In genomic region chr5:126138475-126139005, GRCh38 we compare ENCODE assay signal across 13 cellular contexts.
A peak's percentile ranks its signal among the peaks of the same experiment; 100 is the strongest.
DNase-seq lines count a peak whose midpoint lies in the region; ATAC-seq and TF ChIP-seq lines count a peak whose summit lies in the region.
"Had no signal": no experiment of that assay in that cellular context is flagged by ENCODE, and none has a peak within 500 bp of the region (broad histone marks: within the 10 kb centered on the region; RNA-seq: fewer than 3 reads in every experiment).

No MANE protein-coding gene starts in this region.

- H3K4me1 Mint-ChIP-seq in WTC11: peaks cover 43% of the 10 kb centered on the region
- no peaks in the 10 kb centered on the region for H3K4me1 Mint-ChIP-seq in natural killer cell treated with Interleukin-12 subunit alpha and Interleukin-12 subunit beta and Interleukin-15 and Interleukin-18, amount 100 ng/mL, for 72 hours (ENCODE audit: low read depth in 2 of 2)

- CTCF ChIA-PET in BJ (lab: Yijun Ruan, JAX): no interaction called here
- CTCF ChIA-PET in WTC11 (lab: Charles Lee): no interaction called here

- peak; percentile 51 for ATAC-seq in WTC11
- no peak for ATAC-seq in activated CD4-positive, CD25-positive, alpha-beta regulatory T cell treated with anti-CD3 and anti-CD28 coated beads, Interleukin-2, amount 50 U/mL, for 24 hours
- ATAC-seq in natural killer cell treated with Interleukin-12 subunit alpha and Interleukin-12 subunit beta and Interleukin-15 and Interleukin-18, amount 100 ng/mL, for 72 hours: no peak

- H3K27me3 Mint-ChIP-seq in WTC11 (ENCODE audit: low read depth): no peaks in the 10 kb centered on the region
- no peaks in the 10 kb centered on the region for H3K27me3 Mint-ChIP-seq in natural killer cell treated with Interleukin-12 subunit alpha and Interleukin-12 subunit beta and Interleukin-15 and Interleukin-18, amount 100 ng/mL, for 72 hours

- no peak overlapping the region for H3K27ac Mint-ChIP-seq in WTC11
- no peak overlapping the region for H3K27ac Mint-ChIP-seq in natural killer cell treated with Interleukin-12 subunit alpha and Interleukin-12 subunit beta and Interleukin-15 and Interleukin-18, amount 100 ng/mL, for 72 hours

- no peak overlapping the region for H3K4me3 Mint-ChIP-seq in WTC11
- H3K4me3 Mint-ChIP-seq in natural killer cell treated with Interleukin-12 subunit alpha and Interleukin-12 subunit beta and Interleukin-15 and Interleukin-18, amount 100 ng/mL, for 72 hours: no peak overlapping the region

- DNase-seq in BJ (ENCODE audit: low read depth) (peak; percentile 10), WTC11 (ENCODE audit: low spot score) (no peak), kidney epithelial cell (ENCODE audit: low read depth) (peak; percentile 29), SW480 (ENCODE audit: low spot score) (no peak), NCI-H1092 treated with DMSO at 0.1 percent for 48 hours (lab: John Stamatoyannopoulos, UW) (no peak)
- DNase-seq in natural killer cell treated with Interleukin-12 subunit alpha and Interleukin-12 subunit beta and Interleukin-15 and Interleukin-18, amount 100 ng/mL, for 72 hours (ENCODE audit: low spot score): no peak
- DNase-seq: activated effector memory CD4-positive, alpha-beta T cell treated with Interleukin-2 at 50 U/mL for 16 hours; COR-L47; sigmoid colon; WERI-Rb-1 had no signal

- no peak overlapping the region for H3K4me3 ChIP-seq in BJ (ENCODE audit: low read depth, low read length)
- no peak overlapping the region for H3K4me3 ChIP-seq in HUES6 (ENCODE audit: low read depth, low read length)
- no peak overlapping the region for H3K4me3 ChIP-seq in kidney epithelial cell (ENCODE audit: low read depth, low read length)
- H3K4me3 ChIP-seq: sigmoid colon had no signal

- POLR2A ChIA-PET in BJ (lab: Charles Lee) (interaction anchor here (0.6 kb wide), 1 partner anchor 589 kb away, joined by 3 read pairs; no protein-coding TSS in a partner anchor), WTC11 (lab: Charles Lee) (no interaction called here)

- H3K36me3 ChIP-seq in BJ (ENCODE audit: control insufficient read depth, insufficient read depth, low read length): no peaks in the 10 kb centered on the region
- H3K36me3 ChIP-seq in HUES6 (ENCODE audit: control insufficient read depth, insufficient read depth, low read length): no peaks in the 10 kb centered on the region
- no peaks in the 10 kb centered on the region for H3K36me3 ChIP-seq in kidney epithelial cell (ENCODE audit: control insufficient read depth, insufficient read depth, low read length)
- H3K36me3 ChIP-seq: sigmoid colon, WERI-Rb-1 had no signal

- H3K9ac ChIP-seq in HUES6 (ENCODE audit: low read length): peak overlapping the region; percentile 1

- no peaks in the 10 kb centered on the region for H3K9me3 ChIP-seq in HUES6 (ENCODE audit: control insufficient read depth, insufficient read depth, low read depth, low read length)
- H3K9me3 ChIP-seq: sigmoid colon had no signal

- H3K27ac ChIP-seq in HUES6 (ENCODE audit: low read depth, low read length): peak overlapping the region; percentile 89
- H3K27ac ChIP-seq: HL-60, sigmoid colon, WERI-Rb-1 had no signal

- no peaks in the 10 kb centered on the region; the same call in 1 of the 2 replicates for H3K36me3 Mint-ChIP-seq in WTC11
- no peaks in the 10 kb centered on the region for H3K36me3 Mint-ChIP-seq in natural killer cell treated with Interleukin-12 subunit alpha and Interleukin-12 subunit beta and Interleukin-15 and Interleukin-18, amount 100 ng/mL, for 72 hours

- H3K4me1 ChIP-seq in HUES6 (ENCODE audit: control insufficient read depth, insufficient read depth, low read length): peaks cover 37% of the 10 kb centered on the region

- TF ChIP-seq CTCF in BJ (IDR thresholded peaks at IDR 0.05; ENCODE audit: insufficient read depth, low read depth, low read length) (no peak), WTC11 (IDR thresholded peaks at IDR 0.05) (no peak), kidney epithelial cell (IDR thresholded peaks at IDR 0.05; ENCODE audit: insufficient read depth, low read length, poor library complexity, severe bottlenecking) (no peak)

- no peaks in the 10 kb centered on the region for H3K27me3 ChIP-seq in BJ (ENCODE audit: control insufficient read depth, insufficient read depth, low read length)
- H3K27me3 ChIP-seq in HUES6 (ENCODE audit: control insufficient read depth, insufficient read depth, low read length): no peaks in the 10 kb centered on the region
- H3K27me3 ChIP-seq in kidney epithelial cell (ENCODE audit: control insufficient read depth, insufficient read depth, low read length): no peaks in the 10 kb centered on the region
- H3K27me3 ChIP-seq: sigmoid colon had no signal

- H3K9me3 Mint-ChIP-seq in WTC11: peaks cover 12% of the 10 kb centered on the region
- H3K9me3 Mint-ChIP-seq in natural killer cell treated with Interleukin-12 subunit alpha and Interleukin-12 subunit beta and Interleukin-15 and Interleukin-18, amount 100 ng/mL, for 72 hours: peaks cover 9% of the 10 kb centered on the region

TF ChIP-seq in WTC11, 78 proteins besides CTCF, POLR2A, EP300 and RAD21:
- TF ChIP-seq PREB (CRISPR knock-in tag; IDR thresholded peaks at IDR 0.05; ENCODE audit: borderline replicate concordance): no peak
- TF ChIP-seq ZNF121 (CRISPR knock-in tag; IDR thresholded peaks at IDR 0.05): no peak

Comparison
In these comparisons a context has a peak if more than half of its experiments do, and no peak if none do; other contexts are left out.
1. DNase-seq: peak in BJ (single experiment) and kidney epithelial cell (single experiment); none in WTC11 (single experiment), SW480 (single experiment), NCI-H1092 treated with DMSO at 0.1 percent for 48 hours (single experiment) and natural killer cell treated with Interleukin-12 subunit alpha and Interleukin-12 subunit beta and Interleukin-15 and Interleukin-18, amount 100 ng/mL, for 72 hours (single experiment).